Comparison of ENCODE assay signal across 27 cellular contexts in the genomic region with DNA sequence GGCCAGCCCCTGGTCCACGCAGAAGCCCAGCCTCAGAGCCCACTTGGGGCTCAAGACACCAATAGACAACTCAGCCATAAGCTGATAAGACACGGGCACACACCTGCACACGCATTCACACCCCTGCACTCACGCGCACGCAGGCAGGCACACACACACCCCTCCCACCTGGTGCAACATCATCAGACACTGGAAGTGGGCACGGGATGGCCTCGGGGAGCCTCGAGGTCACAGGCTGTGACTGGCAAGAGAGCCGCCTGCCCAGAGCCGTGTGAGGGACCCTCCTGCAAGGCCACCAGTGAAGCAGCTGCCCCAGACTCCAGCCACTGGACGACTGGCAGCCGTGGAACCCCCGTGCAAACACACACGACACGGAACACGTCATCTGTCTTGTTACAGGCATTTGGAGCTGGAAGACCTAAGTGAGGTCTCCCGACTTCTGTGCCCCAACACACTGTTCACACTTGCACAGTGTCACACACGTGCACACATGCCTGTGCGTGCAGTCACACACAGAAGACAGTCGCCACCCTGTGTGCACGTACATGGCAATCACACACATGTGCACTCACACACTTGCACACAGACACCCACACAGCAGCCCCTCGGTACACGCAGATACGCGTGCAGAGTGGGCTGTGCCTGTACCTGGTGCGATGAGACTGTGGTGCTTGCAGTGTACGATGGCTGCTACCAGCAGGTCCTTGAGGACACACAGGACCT. TPM values are rescaled to one million over a fixed set of nuclear protein-coding genes. Genes with fewer than 3 reads are reported as not detected.
"Had no signal": no experiment of that assay in that cellular context is flagged by ENCODE, and none has a peak within 500 bp of the region (broad histone marks: within the 10 kb centered on the region; RNA-seq: fewer than 3 reads in every experiment).

No MANE protein-coding gene starts in this region.

- H3K27ac ChIP-seq: adrenal gland, breast epithelium, foreskin keratinocyte, WERI-Rb-1 had no signal

- H3K36me3 ChIP-seq: adrenal gland, breast epithelium, WERI-Rb-1 had no signal

- H3K4me1 ChIP-seq: breast epithelium, foreskin keratinocyte had no signal

- H3K9me3 Mint-ChIP-seq: activated naive CD4-positive, alpha-beta T cell treated with anti-CD3 and anti-CD28 coated beads, Interleukin-2, amount 50 U/mL, for 72 hours; nephron progenitor cell; stimulated activated naive CD8-positive, alpha-beta T cell treated with anti-CD3 and anti-CD28 coated beads, Interleukin-15, Interleukin-2, amounts not matched to agents 100 ng/mL and 50 ng/mL, for 24 hours had no signal

- H3K27ac Mint-ChIP-seq: activated naive CD4-positive, alpha-beta T cell treated with anti-CD3 and anti-CD28 coated beads, Interleukin-2, amount 50 U/mL, for 72 hours; nephron progenitor cell; stimulated activated naive CD8-positive, alpha-beta T cell treated with anti-CD3 and anti-CD28 coated beads, Interleukin-15, Interleukin-2, amounts not matched to agents 100 ng/mL and 50 ng/mL, for 24 hours had no signal

- H3K4me3 ChIP-seq: adrenal gland, breast epithelium had no signal

- H3K27me3 ChIP-seq: adrenal gland, breast epithelium had no signal

- H3K4me3 Mint-ChIP-seq: nephron progenitor cell; stimulated activated naive CD8-positive, alpha-beta T cell treated with anti-CD3 and anti-CD28 coated beads, Interleukin-15, Interleukin-2, amounts not matched to agents 100 ng/mL and 50 ng/mL, for 24 hours had no signal

- DNase-seq: activated CD4-positive, alpha-beta T cell treated with anti-CD3 and anti-CD28 coated beads for 1 hour; activated CD8-positive, alpha-beta memory T cell treated with anti-CD3 and anti-CD28 coated beads for 24 hours; activated CD8-positive, alpha-beta memory T cell treated with anti-CD3 and anti-CD28 coated beads, Interleukin-2, amount 50 U/mL, for 48 hours; activated gamma-delta T cell; activated T-cell treated with anti-CD3 and anti-CD28 coated beads, Interleukin-2, amount 50 U/mL, for 48 hours; adrenal gland; cerebellar nuclear complex; cortex of kidney; effector CD8-positive, alpha-beta T cell; foreskin keratinocyte; glutamatergic neuron; hypothalamus; midbrain; nephron progenitor cell; occipital lobe; WERI-Rb-1 had no signal

- H3K27me3 Mint-ChIP-seq: stimulated activated naive CD8-positive, alpha-beta T cell treated with anti-CD3 and anti-CD28 coated beads, Interleukin-15, Interleukin-2, amounts not matched to agents 100 ng/mL and 50 ng/mL, for 24 hours had no signal

- H3K36me3 Mint-ChIP-seq: activated naive CD4-positive, alpha-beta T cell treated with anti-CD3 and anti-CD28 coated beads, Interleukin-2, amount 50 U/mL, for 72 hours had no signal

- H3K9me3 ChIP-seq: adrenal gland, breast epithelium had no signal

RNA-seq across cellular contexts. Expression of gene MAB21L4, which starts 1.0 kb away (rescaled TPM):
- total RNA-seq: activated naive CD4-positive, alpha-beta T cell treated with anti-CD3 and anti-CD28 coated beads, Interleukin-2, amount 50 U/mL, for 72 hours; adrenal gland; fibroblast of lung; lung microvascular endothelial cell; myocyte; occipital lobe; posterior vena cava; skeletal muscle tissue; T-helper 2 cell treated with Interferon-gamma antibody and Interleukin-4, amounts not matched to agents 100 ng/mL and 5 ng/mL, for 36 hours; temporal lobe had no signal
- polyA plus RNA-seq: fibroblast of lung had no signal

RNA-seq across cellular contexts. Expression of gene CROCC2, which starts 11.1 kb away (rescaled TPM):
- total RNA-seq: activated naive CD4-positive, alpha-beta T cell treated with anti-CD3 and anti-CD28 coated beads, Interleukin-2, amount 50 U/mL, for 72 hours; astrocyte; foreskin keratinocyte; lung microvascular endothelial cell; myocyte; T-helper 2 cell treated with Interferon-gamma antibody and Interleukin-4, amounts not matched to agents 100 ng/mL and 5 ng/mL, for 36 hours; temporal lobe had no signal
- polyA plus RNA-seq: foreskin keratinocyte had no signal

RNA-seq across cellular contexts. Expression of gene AGXT, which starts 26.4 kb away (rescaled TPM):
- total RNA-seq: activated naive CD4-positive, alpha-beta T cell treated with anti-CD3 and anti-CD28 coated beads, Interleukin-2, amount 50 U/mL, for 72 hours; astrocyte; fibroblast of lung; foreskin keratinocyte; lung microvascular endothelial cell; myocyte; occipital lobe; posterior vena cava; skeletal muscle tissue; T-helper 2 cell treated with Interferon-gamma antibody and Interleukin-4, amounts not matched to agents 100 ng/mL and 5 ng/mL, for 36 hours; temporal lobe had no signal
- polyA plus RNA-seq: fibroblast of lung, foreskin keratinocyte had no signal
